ENCODE assay signal across 19 cellular contexts in genomic region chr3:53074366-53074696, GRCh38. TPM values are rescaled to one million over a fixed set of nuclear protein-coding genes. Genes with fewer than 3 reads are reported as not detected.
DNase-seq lines count a peak whose midpoint lies in the region; ATAC-seq and TF ChIP-seq lines count a peak whose summit lies in the region.
"Had no signal": no experiment of that assay in that cellular context is flagged by ENCODE, and none has a peak within 500 bp of the region (broad histone marks: within the 10 kb centered on the region; RNA-seq: fewer than 3 reads in every experiment).

No MANE protein-coding gene starts in this region.

- DNase-seq in Right ventricle myocardium superior: peak; percentile 27
- no peak for DNase-seq in heart left ventricle
- DNase-seq in T-helper 17 cell: no peak
- DNase-seq in left kidney (ENCODE audit: low read depth, low spot score): peak; percentile 19
- no peak for DNase-seq in OCI-M2 (lab: John Stamatoyannopoulos, UW; ENCODE audit: unreplicated experiment)
- DNase-seq in GM13977 (ENCODE audit: low spot score): no peak
- DNase-seq: activated CD8-positive, alpha-beta memory T cell treated with anti-CD3 and anti-CD28 coated beads for 24 hours; AML-193; caudate nucleus; effector CD8-positive, alpha-beta T cell; HFFc6; MG63; midbrain; NCI-H1694 treated with DMSO at 0.1 percent for 48 hours; NCI-H446; SIG-M5; T-helper 9 cell; testis had no signal

- H3K4me1 ChIP-seq in heart left ventricle: peaks cover 0 to 19% (median 12%) of the 10 kb centered on the region in 12 donors

- H3K9me3 ChIP-seq in heart left ventricle: no peaks in the 10 kb centered on the region
- H3K9me3 ChIP-seq in T-helper 17 cell (ENCODE audit: control insufficient read depth, low read length, poor library complexity, severe bottlenecking): no peaks in the 10 kb centered on the region
- H3K9me3 ChIP-seq: MG63, testis had no signal

- H3K36me3 Mint-ChIP-seq in T-helper 17 cell (ENCODE audit: low read depth): no peaks in the 10 kb centered on the region

- no peaks in the 10 kb centered on the region for H3K36me3 ChIP-seq in heart left ventricle
- H3K36me3 ChIP-seq: MG63 had no signal

- in situ Hi-C loops in GM13977 (cut with MboI; ENCODE audit: low pct_unique_long_range_greater_than_20kb, low sequenced_read_pairs, unreplicated experiment): no loop called here

- H3K27me3 ChIP-seq in heart left ventricle: no peaks in the 10 kb centered on the region
- H3K27me3 ChIP-seq: MG63, testis had no signal

- no peaks in the 10 kb centered on the region for H3K27me3 Mint-ChIP-seq in T-helper 17 cell

- intact Hi-C loops in Right ventricle myocardium superior (cut with DNase I): loop anchor here (10.0 kb wide), 2 partner anchors 140 to 320 kb away; no protein-coding TSS in a partner anchor
- intact Hi-C loops in heart left ventricle (cut with DNase I): loop anchor here (5.0 to 10.0 kb wide), 11 partner anchors 132 to 332 kb away; partner anchors contain the start of genes ITIH1 (in 1 of the 10) and NEK4 (in 1 of the 10)

- peaks cover 15% of the 10 kb centered on the region for H3K4me1 Mint-ChIP-seq in T-helper 17 cell

- H3K4me3 ChIP-seq in heart left ventricle: no peak overlapping the region
- H3K4me3 ChIP-seq: MG63, testis had no signal

- TF ChIP-seq CTCF in heart left ventricle (IDR thresholded peaks at IDR 0.05): no peak
- no peak for TF ChIP-seq CTCF in GM13977 (IDR thresholded peaks at IDR 0.05; ENCODE audit: extremely low read depth, insufficient read depth, missing control alignments)

- no peak overlapping the region for H3K27ac ChIP-seq in heart left ventricle
- H3K27ac ChIP-seq: testis had no signal

- TF ChIP-seq POLR2A in heart left ventricle (IDR thresholded peaks at IDR 0.05): no peak

- ATAC-seq in Right ventricle myocardium superior (ENCODE audit: poor library complexity): no peak
- ATAC-seq in heart left ventricle: no peak
- no peak for ATAC-seq in T-helper 17 cell
- ATAC-seq in GM19467 (IDR thresholded peaks at IDR 0.05; ENCODE audit: unreplicated experiment): no peak

- WGBS in heart left ventricle, 4 donors: 98 to 100% (median 99%) methylated on average over 1 of the region's 1 CpG

- peak overlapping the region; percentile 43 for H3K27ac Mint-ChIP-seq in T-helper 17 cell
- H3K27ac Mint-ChIP-seq: HFFc6 had no signal

- peak overlapping the region; percentile 70 for H3K4me3 Mint-ChIP-seq in T-helper 17 cell
- H3K4me3 Mint-ChIP-seq: HFFc6 had no signal

RNA-seq across cellular contexts. Expression of gene SFMBT1, which starts 28.5 kb away (rescaled TPM):
- total RNA-seq in Right ventricle myocardium superior: 15.7 TPM
- total RNA-seq in heart left ventricle: 10 to 100 TPM; 13.7 to 18.8 (median 15.5) TPM
- polyA plus RNA-seq in heart left ventricle: 1 to 10 TPM; 3.4 to 9.6 TPM
- 10 to 100 TPM; 36.1 to 49.8 TPM for total RNA-seq in T-helper 17 cell

RNA-seq across cellular contexts. Expression of gene RFT1, which starts 55.9 kb away (rescaled TPM):
- total RNA-seq in Right ventricle myocardium superior: 9.8 TPM
- total RNA-seq in heart left ventricle: 10 to 100 TPM in 3 of 9 donors, 1 to 10 TPM in 6; 5.4 to 16.2 (median 8.8) TPM
- 1 to 10 TPM; 5.0 to 9.3 TPM for polyA plus RNA-seq in heart left ventricle
- 10 to 100 TPM; 11.9 to 12.2 TPM for total RNA-seq in T-helper 17 cell

Comparison
In these comparisons a context has a peak if more than half of its experiments do, and no peak if none do; other contexts are left out.
1. DNase-seq: peak in Right ventricle myocardium superior (single experiment) and left kidney (single experiment); none in heart left ventricle (0 of 5), T-helper 17 cell (0 of 3), OCI-M2 (single experiment) and GM13977 (single experiment).